In the genomic region with DNA sequence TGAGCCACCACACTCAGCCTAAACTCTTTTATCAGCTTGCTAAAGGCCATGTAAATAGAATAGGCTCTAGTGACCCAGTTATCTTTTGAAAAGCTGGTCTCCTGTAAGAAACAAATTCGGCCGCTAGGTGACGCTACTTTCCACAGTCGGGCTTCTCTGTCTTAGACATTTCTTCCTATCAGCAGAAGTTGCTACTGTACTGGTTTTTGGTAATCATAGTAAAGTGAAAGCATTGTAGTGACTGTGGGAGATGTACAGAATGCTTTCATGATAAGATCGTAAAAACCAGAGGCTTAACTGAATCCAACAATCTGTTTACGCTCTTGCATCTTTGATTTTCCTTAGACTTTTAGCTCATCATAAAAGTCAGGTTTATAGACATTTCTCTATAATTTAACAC, we compare ENCODE assay signal across 7 cellular contexts.
DNase-seq lines count a peak whose midpoint lies in the region; FAIRE-seq and TF ChIP-seq lines count a peak whose summit lies in the region.

No MANE protein-coding gene starts in this region.

- no peaks in the 10 kb centered on the region for H3K27me3 ChIP-seq in adipocyte (replicated peaks; ENCODE audit: control insufficient read depth, insufficient read depth, low read length)

- TF ChIP-seq POLR2A in H54 (IDR thresholded peaks at IDR 0.05; ENCODE audit: low read depth, low read length), result no peak

- no peaks in the 10 kb centered on the region for H3K36me3 ChIP-seq in adipocyte (ENCODE audit: control insufficient read depth, insufficient read depth, low read length, severe bottlenecking)

- peak; percentile 60 for TF ChIP-seq CTCF in GM12874 (IDR thresholded peaks at IDR 0.05; ENCODE audit: insufficient read depth, low read depth, low read length)

- peak; percentile 2 for DNase-seq in H54 (ENCODE audit: insufficient read length, low spot score)
- DNase-seq in LoVo (ENCODE audit: low spot score), result peak; percentile 46
- DNase-seq in T follicular helper cell (ENCODE audit: low read depth), result peak; percentile 47
- peak; percentile 65 for DNase-seq in adipocyte (ENCODE audit: low read depth)
- DNase-seq in iPS-NIHi11 (ENCODE audit: low spot score), result peak; percentile 46
- DNase-seq in stimulated activated CD4-positive, alpha-beta T cell treated with anti-CD3 and anti-CD28 coated beads, Interleukin-1b, Interleukin-23, amount 100 ng/mL, for 48 hours, result peak; percentile 73

- no peak overlapping the region for H3K9ac ChIP-seq in adipocyte (ENCODE audit: low read length)

- H3K4me1 ChIP-seq in adipocyte (ENCODE audit: control insufficient read depth, insufficient read depth, low read length), result peaks cover 5% of the 10 kb centered on the region

- no peak for FAIRE-seq in H54 (lab: Jason Lieb, UNC)

- H3K9me3 ChIP-seq in adipocyte (ENCODE audit: control insufficient read depth, low read length), result no peaks in the 10 kb centered on the region

- no peak overlapping the region for H3K4me3 ChIP-seq in adipocyte (ENCODE audit: low read length)

Comparison
In these comparisons a context has a peak if more than half of its experiments do, and no peak if none do; other contexts are left out.
1. DNase-seq: peak in every context shown above with its lines; median percentile 73 in stimulated activated CD4-positive, alpha-beta T cell treated with anti-CD3 and anti-CD28 coated beads, Interleukin-1b, Interleukin-23, amount 100 ng/mL, for 48 hours; 65 in adipocyte; 47 in T follicular helper cell; 46 in LoVo; 46 in iPS-NIHi11; 2 in H54.